In the genomic region with DNA sequence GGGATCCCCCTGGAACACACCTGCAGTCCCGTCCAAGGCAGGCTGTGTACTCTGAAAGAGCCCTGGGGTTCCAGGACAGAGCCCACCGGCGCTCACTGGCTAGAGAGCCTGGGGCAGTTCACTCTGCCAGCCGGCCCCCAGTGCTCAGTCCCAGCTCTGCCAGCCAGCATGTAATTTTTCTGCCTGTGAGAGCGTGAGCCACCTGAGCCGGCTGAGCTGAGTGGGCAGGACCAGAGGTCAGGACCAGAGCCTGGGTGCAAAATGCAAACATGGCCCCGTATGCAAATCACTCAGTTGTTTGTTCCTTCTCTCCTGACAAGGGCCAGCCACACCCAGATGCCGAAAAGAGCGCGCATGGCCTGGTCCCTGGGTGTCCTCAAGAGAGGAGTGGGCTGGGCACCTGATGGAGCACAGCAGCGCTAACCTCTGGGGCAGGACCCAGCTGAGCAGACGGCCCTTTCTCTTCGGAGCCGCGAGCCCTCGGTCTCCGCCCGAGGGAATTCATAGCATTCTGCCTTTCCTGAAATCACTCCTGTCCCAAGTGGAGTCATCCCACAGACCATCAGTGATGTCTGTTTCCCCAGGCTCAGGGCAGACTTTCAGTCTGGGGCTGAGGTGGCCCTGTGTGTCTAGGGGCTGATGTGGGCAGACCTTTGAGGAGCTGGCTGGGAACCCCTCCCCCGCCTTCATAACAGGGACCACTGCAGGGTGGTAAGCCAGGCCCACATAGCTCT, we compare ENCODE assay signal across 9 cellular contexts. TPM values are rescaled to one million over a fixed set of nuclear protein-coding genes. Genes with fewer than 3 reads are reported as not detected.
A peak's percentile ranks its signal among the peaks of the same experiment; 100 is the strongest.
DNase-seq lines count a peak whose midpoint lies in the region; ATAC-seq, FAIRE-seq and TF ChIP-seq lines count a peak whose summit lies in the region.
"Had no signal": no experiment of that assay in that cellular context is flagged by ENCODE, and none has a peak within 500 bp of the region (broad histone marks: within the 10 kb centered on the region; RNA-seq: fewer than 3 reads in every experiment).

No MANE protein-coding gene starts in this region.

- H3K4me1 ChIP-seq in smooth muscle cell (ENCODE audit: low read depth): peaks cover 43% of the 10 kb centered on the region

- H3K4me2 ChIP-seq in smooth muscle cell: no peak overlapping the region

- H3K27me3 ChIP-seq in smooth muscle cell (ENCODE audit: low read depth): no peaks in the 10 kb centered on the region

- H3F3A ChIP-seq in smooth muscle cell (ENCODE audit: low read depth): peaks cover 5% of the 10 kb centered on the region

- peak overlapping the region in 3 of 5 experiments; percentile 28 to 90 (median 43) for H3K27ac Mint-ChIP-seq in brain
- H3K27ac Mint-ChIP-seq: T-helper 1 cell treated with Interleukin-12 subunit alpha and Interleukin-12 subunit beta and Interleukin-4 antibody, amounts not matched to agents 30 μg/mL and 1 μg/mL, for 36 hours had no signal

- no peak for FAIRE-seq in RCC 7860 (lab: Jason Lieb, UNC)

- H3K9ac ChIP-seq in smooth muscle cell (ENCODE audit: low read depth): no peak overlapping the region

- H3K36me3 ChIP-seq in smooth muscle cell (ENCODE audit: low read depth): no peaks in the 10 kb centered on the region

- ATAC-seq in GM19025 (IDR thresholded peaks at IDR 0.05; ENCODE audit: low read depth, unreplicated experiment) (peak; percentile 42), HG03039 (IDR thresholded peaks at IDR 0.05; ENCODE audit: unreplicated experiment) (peak; percentile 33)

- no peak overlapping the region for H3K4me3 Mint-ChIP-seq in brain
- H3K4me3 Mint-ChIP-seq: T-helper 1 cell treated with Interleukin-12 subunit alpha and Interleukin-12 subunit beta and Interleukin-4 antibody, amounts not matched to agents 30 μg/mL and 1 μg/mL, for 36 hours had no signal

- WGBS in smooth muscle cell (ENCODE audit: low lambda C conversion rate): 69% methylated on average over 19 of the region's 19 CpGs

- no peaks in the 10 kb centered on the region for H3K9me3 ChIP-seq in smooth muscle cell (replicated peaks; ENCODE audit: low read depth)

- H4K20me1 ChIP-seq in smooth muscle cell (ENCODE audit: low read depth): no peaks in the 10 kb centered on the region

- H3K27me3 Mint-ChIP-seq in brain: peaks cover 4% of the 10 kb centered on the region

- no peak overlapping the region for H3K27ac ChIP-seq in smooth muscle cell (ENCODE audit: low read depth)

- no peak for TF ChIP-seq CTCF in brain (conservative IDR thresholded peaks at IDR 0.05)
- no peak for TF ChIP-seq CTCF in smooth muscle cell (IDR thresholded peaks at IDR 0.05; ENCODE audit: borderline replicate concordance, insufficient read depth, poor library complexity, severe bottlenecking)

- peak overlapping the region; percentile 38 for H2AFZ ChIP-seq in smooth muscle cell (ENCODE audit: low read depth)

- H3K36me3 Mint-ChIP-seq in brain: no peaks in the 10 kb centered on the region

- H3K9me3 Mint-ChIP-seq in brain: peaks cover 0 to 2% (median 0%) of the 10 kb centered on the region in 5 experiments
- H3K9me3 Mint-ChIP-seq: T-helper 1 cell treated with Interleukin-12 subunit alpha and Interleukin-12 subunit beta and Interleukin-4 antibody, amounts not matched to agents 30 μg/mL and 1 μg/mL, for 36 hours had no signal

- DNase-seq in smooth muscle cell (lab: John Stamatoyannopoulos, UW; ENCODE audit: unreplicated experiment) (no peak), NCI-H2081 (lab: John Stamatoyannopoulos, UW) (no peak), RCC 7860 (ENCODE audit: low spot score) (no peak)
- DNase-seq in activated naive CD4-positive, alpha-beta T cell treated with Interleukin-2 at 50 U/mL for 16 hours: no peak
- DNase-seq in stimulated activated CD4-positive, alpha-beta T cell treated with anti-CD3 and anti-CD28 coated beads, Interleukin-12 subunit alpha, Interleukin-12 subunit beta, amount 100 ng/mL, for 4 hours: no peak

- peaks cover 40% of the 10 kb centered on the region for H3K4me1 Mint-ChIP-seq in brain

- H3K4me3 ChIP-seq in smooth muscle cell: no peak overlapping the region

- no peaks in the 10 kb centered on the region for H3K79me2 ChIP-seq in smooth muscle cell (ENCODE audit: low read depth)

RNA-seq across cellular contexts. Expression of a gene that starts 36.5 kb away (rescaled TPM):
- polyA plus RNA-seq in brain (ENCODE audit: insufficient read depth, low read depth, low replicate concordance) (2,636 TPM), smooth muscle cell (615 and 653 TPM in 2 replicates)
- total RNA-seq in smooth muscle cell: 576 and 655 TPM in 2 replicates
